Comparison of ENCODE assay signal across 7 cellular contexts in genomic region chr19:4374451-4375163, GRCh38. TPM values are rescaled to one million over a fixed set of nuclear protein-coding genes. Genes with fewer than 3 reads are reported as not detected.
DNase-seq lines count a peak whose midpoint lies in the region; ATAC-seq, FAIRE-seq and TF ChIP-seq lines count a peak whose summit lies in the region.

No MANE protein-coding gene starts in this region.

- no peak for TF ChIP-seq CTCF in MCF 10A (IDR thresholded peaks at IDR 0.05; ENCODE audit: unreplicated experiment)
- TF ChIP-seq CTCF in HepG2 (CRISPR knock-in tag; IDR thresholded peaks at IDR 0.05) = peak; percentile 41
- TF ChIP-seq CTCF in type B pancreatic cell (conservative IDR thresholded peaks at IDR 0.05) = no peak

- no peaks in the 10 kb centered on the region for H3K27me3 ChIP-seq in HUES6 (ENCODE audit: control insufficient read depth, insufficient read depth, low read length)
- no peaks in the 10 kb centered on the region for H3K27me3 ChIP-seq in HepG2 (ENCODE audit: control insufficient read depth in 1 of 2, insufficient read depth in 2 of 2, low read length in 2 of 2)

- H3K4me2 ChIP-seq in HepG2 (ENCODE audit: low read depth, low read length) = peak overlapping the region; percentile 64

- POLR2A ChIA-PET in MCF 10A (lab: Yijun Ruan, JAX) = interaction anchor here (0.6 to 7.9 kb wide), 15 partner anchors 14 to 1315 kb away, joined by 3 to 93 read pairs (median 4); partner anchors contain the start of genes CHAF1A, EEF2, HDGFL2 and MPND
- POLR2A ChIA-PET in HepG2 (lab: Yijun Ruan, JAX) = interaction anchor here (0.9 to 4.8 kb wide), 15 partner anchors 11 to 128 kb away, joined by 3 to 64 read pairs (median 8); partner anchors contain the start of genes CHAF1A, HDGFL2, MPND and YJU2

- BruUV-seq in MCF 10A (replicated peaks; lab: Mats Ljungman, UMichigan) (no TSS peak), HepG2 (replicated peaks; lab: Mats Ljungman, UMichigan) (TSS peak; percentile 66)

- WGBS in HepG2 (ENCODE audit: low lambda C conversion rate) = no CpG with 5 or more reads among the region's 27 CpGs

- H3K9ac ChIP-seq in HUES6 (ENCODE audit: low read length) = peak overlapping the region; percentile 75
- H3K9ac ChIP-seq in HepG2 (ENCODE audit: insufficient read depth, low read depth, low read length) = peak overlapping the region; percentile 74

- intact Hi-C loops in MCF 10A (cut with micrococcal nuclease) = loop anchor here (1.0 kb wide), 1 partner anchor 25 kb away; no protein-coding TSS in a partner anchor
- intact Hi-C loops in HepG2 (cut with micrococcal nuclease; ENCODE audit: unreplicated experiment) = no loop called here

- H3K4me3 ChIP-seq in HUES6 (ENCODE audit: low read depth, low read length) (no peak overlapping the region), HepG2 (replicated peaks in 1 of 3; ENCODE audit: insufficient read depth in 1 of 3, low read depth in 2 of 3, low read length in 3 of 3) (peak overlapping the region in 1 of 3 experiments; percentile 53; a peak in 2 of 6 replicates)

- H3K9me3 ChIP-seq in HUES6 (ENCODE audit: control insufficient read depth, insufficient read depth, low read depth, low read length) = no peaks in the 10 kb centered on the region
- H3K9me3 ChIP-seq in HepG2 (ENCODE audit: low read length) = no peaks in the 10 kb centered on the region

- peaks cover 48% of the 10 kb centered on the region for H3K4me1 ChIP-seq in HUES6 (ENCODE audit: control insufficient read depth, insufficient read depth, low read length)
- peaks cover 42% of the 10 kb centered on the region for H3K4me1 ChIP-seq in HepG2 (ENCODE audit: insufficient read depth, low read length)

- peaks cover 36% of the 10 kb centered on the region for H3K36me3 Mint-ChIP-seq in MCF 10A (ENCODE audit: insufficient read depth, unreplicated experiment)
- H3K36me3 Mint-ChIP-seq in type B pancreatic cell = peaks cover 3% of the 10 kb centered on the region

- CTCF ChIA-PET in MCF 10A (lab: Yijun Ruan, JAX) = interaction anchor here (0.6 to 3.6 kb wide), 8 partner anchors 11 to 633 kb away, joined by 3 to 16 read pairs (median 5); partner anchors contain the start of gene SH3GL1
- CTCF ChIA-PET in HepG2 (lab: Yijun Ruan, JAX; ENCODE audit: low intra/inter-chr PET ratio, low total read pairs) = interaction anchor here (3.1 kb wide), 1 partner anchor 26 kb away, joined by 27 read pairs; the partner anchor contains the start of genes CHAF1A and SH3GL1

- peak overlapping the region; percentile 66 for H3K4me3 Mint-ChIP-seq in MCF 10A (ENCODE audit: unreplicated experiment)
- H3K4me3 Mint-ChIP-seq in type B pancreatic cell = no peak overlapping the region

- peak overlapping the region; percentile 83 for H3K27ac Mint-ChIP-seq in MCF 10A (ENCODE audit: low read depth, unreplicated experiment)
- H3K27ac Mint-ChIP-seq in type B pancreatic cell = peak overlapping the region; percentile 95

- no peaks in the 10 kb centered on the region; the same call in 1 of the 2 replicates for H3K36me3 ChIP-seq in HUES6 (ENCODE audit: control insufficient read depth, insufficient read depth, low read length)
- H3K36me3 ChIP-seq in HepG2 (replicated peaks in 1 of 2; ENCODE audit: control insufficient read depth in 1 of 2, insufficient read depth in 2 of 2, low read length in 2 of 2) = peaks cover 7 to 25% of the 10 kb centered on the region in 2 experiments; a peak in 4 of 5 replicates

- H4K20me1 ChIP-seq in HepG2 (ENCODE audit: insufficient read depth, low read length) = peaks cover 2% of the 10 kb centered on the region; the same call in 1 of the 2 replicates

- peaks cover 69% of the 10 kb centered on the region for H3K79me2 ChIP-seq in HepG2 (ENCODE audit: insufficient read depth, low read length)

- H3K27ac ChIP-seq in HUES6 (ENCODE audit: low read depth, low read length) (peak overlapping the region; percentile 90), HepG2 (ENCODE audit: extremely low read length, insufficient read depth, low read length) (peak overlapping the region; percentile 84)

- in situ Hi-C loops in HepG2 (cut with HindIII; ENCODE audit: extremely low pct_ligation_motif_present, low pct_unique_long_range_greater_than_20kb) = no loop called here

- H3K27me3 Mint-ChIP-seq in MCF 10A (ENCODE audit: insufficient read depth, unreplicated experiment) (no peaks in the 10 kb centered on the region), type B pancreatic cell (no peaks in the 10 kb centered on the region)

- H3K4me1 Mint-ChIP-seq in MCF 10A (ENCODE audit: insufficient read depth, unreplicated experiment) (peaks cover 48% of the 10 kb centered on the region), type B pancreatic cell (ENCODE audit: unreplicated experiment) (peaks cover 29% of the 10 kb centered on the region)

- TF ChIP-seq EP300 in HepG2 (IDR thresholded peaks at IDR 0.05; ENCODE audit: low read depth in 2 of 2, low read length in 2 of 2) (peak; percentile 69 to 82; a peak in 3 of 4 replicates), HepG2 (CRISPR knock-in tag; IDR thresholded peaks at IDR 0.05; ENCODE audit: borderline replicate concordance) (peak; percentile 91)

- no peak overlapping the region for H2AFZ ChIP-seq in HepG2 (ENCODE audit: low read length)

- FAIRE-seq in HepG2 (lab: Jason Lieb, UNC) = no peak

- TF ChIP-seq POLR2A in HepG2 (IDR thresholded peaks at IDR 0.05; ENCODE audit: insufficient read depth in 1 of 2, low read depth in 2 of 2, low read length in 2 of 2) = peak; percentile 12 to 48; a peak in 2 of 4 replicates

- peak; percentile 71 for TF ChIP-seq RAD21 in HepG2 (CRISPR knock-in tag; IDR thresholded peaks at IDR 0.05)

- DNase-seq in MCF 10A (ENCODE audit: unreplicated experiment) = peak; percentile 96
- DNase-seq in HepG2 (ENCODE audit: low spot score) = peak; percentile 79
- DNase-seq in type B pancreatic cell (ENCODE audit: extremely low spot score, unreplicated experiment) = no peak
- DNase-seq in middle frontal gyrus (ENCODE audit: extremely low spot score, low spot score) = no peak
- no peak for DNase-seq in DMS 273 (lab: John Stamatoyannopoulos, UW; ENCODE audit: unreplicated experiment)

- no peaks in the 10 kb centered on the region for H3K9me3 Mint-ChIP-seq in MCF 10A (ENCODE audit: unreplicated experiment)
- no peaks in the 10 kb centered on the region for H3K9me3 Mint-ChIP-seq in type B pancreatic cell

- ATAC-seq in HepG2 (peak; percentile 81), HG03025 (IDR thresholded peaks at IDR 0.05; ENCODE audit: low FRiP score, unreplicated experiment) (no peak)

RNA-seq across cellular contexts. Expression of gene SH3GL1, which starts 25.7 kb away (rescaled TPM):
- 94.4 and 106 TPM in 2 replicates for total RNA-seq in MCF 10A (2022)
- 26.7 and 33.0 TPM in 2 replicates for total RNA-seq in HepG2 (2016; rRNA removed; fragmentation: Illumina TruSeq; extraction: Trizol)
- total RNA-seq in HepG2 (2016; cell fraction: cytosol; rRNA removed; fragmentation: Illumina TruSeq; extraction: Trizol; ENCODE audit: low read depth) = 13.7 and 15.7 TPM in 2 replicates
- total RNA-seq in HepG2 (2016; cell fraction: insoluble cytoplasmic fraction; rRNA removed; fragmentation: Illumina TruSeq; extraction: Trizol) = 24.6 and 34.8 TPM in 2 replicates
- total RNA-seq in HepG2 (2016; cell fraction: membrane; rRNA removed; fragmentation: Illumina TruSeq; extraction: Trizol) = 29.5 and 35.2 TPM in 2 replicates
- 16.4 and 18.3 TPM in 2 replicates for total RNA-seq in HepG2 (2016; cell fraction: nucleus; rRNA removed; fragmentation: Illumina TruSeq; extraction: Trizol)
- polyA plus RNA-seq in HepG2 (2011; rRNA removed) = 45.1 and 52.3 TPM in 2 replicates
- 35.9 and 53.9 TPM in 2 replicates for polyA plus RNA-seq in HepG2 (2011; cell fraction: cytosol; rRNA removed)
- polyA plus RNA-seq in HepG2 (2011; cell fraction: nucleus; rRNA removed) = 63.6 and 70.8 TPM in 2 replicates
- 50.6 and 52.1 TPM in 2 replicates for polyA plus RNA-seq in HepG2 (2012)
- polyA plus RNA-seq in HepG2 (2016; cell fraction: cytosol; fragmentation: Illumina TruSeq; extraction: Trizol; ENCODE audit: low read depth) = 29.2 and 32.7 TPM in 2 replicates
- 56.5 and 70.3 TPM in 2 replicates for polyA plus RNA-seq in HepG2 (2016; cell fraction: insoluble cytoplasmic fraction; fragmentation: Illumina TruSeq; extraction: Trizol; ENCODE audit: low read depth)
- 57.9 and 61.3 TPM in 2 replicates for polyA plus RNA-seq in HepG2 (2016; cell fraction: membrane; fragmentation: Illumina TruSeq; extraction: Trizol; ENCODE audit: low read depth)
- 52.2 and 56.7 TPM in 2 replicates for polyA plus RNA-seq in HepG2 (2016; cell fraction: nucleus; fragmentation: Illumina TruSeq; extraction: Trizol; ENCODE audit: insufficient read depth, low read depth)
- 39.3 and 69.8 TPM in 2 replicates for polyA minus RNA-seq in HepG2 (2011; rRNA and poly(A)+ RNA removed; ENCODE audit: low replicate concordance)
- 30.6 and 31.5 TPM in 2 replicates for polyA minus RNA-seq in HepG2 (2011; cell fraction: cytosol; rRNA and poly(A)+ RNA removed)
- 19.3 and 22.8 TPM in 2 replicates for polyA minus RNA-seq in HepG2 (2011; cell fraction: nucleus; rRNA and poly(A)+ RNA removed)
- 74.4 and 87.2 TPM in 2 replicates for total RNA-seq in type B pancreatic cell (ENCODE audit: low replicate concordance)

RNA-seq across cellular contexts. Expression of gene CHAF1A, which starts 27.8 kb away (rescaled TPM):
- 15.3 and 16.7 TPM in 2 replicates for total RNA-seq in MCF 10A (2022)
- total RNA-seq in HepG2 (2016; rRNA removed; fragmentation: Illumina TruSeq; extraction: Trizol) = 27.3 and 34.8 TPM in 2 replicates
- total RNA-seq in HepG2 (2016; cell fraction: cytosol; rRNA removed; fragmentation: Illumina TruSeq; extraction: Trizol; ENCODE audit: low read depth) = 18.8 and 20.2 TPM in 2 replicates
- 19.1 and 34.6 TPM in 2 replicates for total RNA-seq in HepG2 (2016; cell fraction: insoluble cytoplasmic fraction; rRNA removed; fragmentation: Illumina TruSeq; extraction: Trizol)
- total RNA-seq in HepG2 (2016; cell fraction: membrane; rRNA removed; fragmentation: Illumina TruSeq; extraction: Trizol) = 20.4 and 23.9 TPM in 2 replicates
- 25.6 and 26.6 TPM in 2 replicates for total RNA-seq in HepG2 (2016; cell fraction: nucleus; rRNA removed; fragmentation: Illumina TruSeq; extraction: Trizol)
- 11.0 and 13.1 TPM in 2 replicates for polyA plus RNA-seq in HepG2 (2011; rRNA removed)
- polyA plus RNA-seq in HepG2 (2011; cell fraction: cytosol; rRNA removed) = 5.7 and 16.6 TPM in 2 replicates
- 41.7 and 67.3 TPM in 2 replicates for polyA plus RNA-seq in HepG2 (2011; cell fraction: nucleus; rRNA removed)
- polyA plus RNA-seq in HepG2 (2012) = 6.8 and 11.8 TPM in 2 replicates
- 4.9 and 5.2 TPM in 2 replicates for polyA plus RNA-seq in HepG2 (2016; cell fraction: cytosol; fragmentation: Illumina TruSeq; extraction: Trizol; ENCODE audit: low read depth)
- 23.0 and 29.8 TPM in 2 replicates for polyA plus RNA-seq in HepG2 (2016; cell fraction: insoluble cytoplasmic fraction; fragmentation: Illumina TruSeq; extraction: Trizol; ENCODE audit: low read depth)
- polyA plus RNA-seq in HepG2 (2016; cell fraction: membrane; fragmentation: Illumina TruSeq; extraction: Trizol; ENCODE audit: low read depth) = 9.0 and 10.1 TPM in 2 replicates
- polyA plus RNA-seq in HepG2 (2016; cell fraction: nucleus; fragmentation: Illumina TruSeq; extraction: Trizol; ENCODE audit: insufficient read depth, low read depth) = 57.2 and 60.7 TPM in 2 replicates
- polyA minus RNA-seq in HepG2 (2011; rRNA and poly(A)+ RNA removed; ENCODE audit: low replicate concordance) = 26.8 and 48.0 TPM in 2 replicates
- polyA minus RNA-seq in HepG2 (2011; cell fraction: cytosol; rRNA and poly(A)+ RNA removed) = 7.6 and 9.2 TPM in 2 replicates
- 13.2 and 17.5 TPM in 2 replicates for polyA minus RNA-seq in HepG2 (2011; cell fraction: nucleus; rRNA and poly(A)+ RNA removed)
- 25.7 and 46.3 TPM in 2 replicates for total RNA-seq in type B pancreatic cell (ENCODE audit: low replicate concordance)

RNA-seq across cellular contexts. Expression of gene MPND, which starts 31.2 kb away (rescaled TPM):
- total RNA-seq in MCF 10A (2022) = 2.4 and 7.2 TPM in 2 replicates
- total RNA-seq in HepG2 (2016; rRNA removed; fragmentation: Illumina TruSeq; extraction: Trizol) = 12.9 and 15.8 TPM in 2 replicates
- total RNA-seq in HepG2 (2016; cell fraction: cytosol; rRNA removed; fragmentation: Illumina TruSeq; extraction: Trizol; ENCODE audit: low read depth) = 16.5 and 20.0 TPM in 2 replicates
- 13.8 and 14.3 TPM in 2 replicates for total RNA-seq in HepG2 (2016; cell fraction: insoluble cytoplasmic fraction; rRNA removed; fragmentation: Illumina TruSeq; extraction: Trizol)
- 26.2 and 26.3 TPM in 2 replicates for total RNA-seq in HepG2 (2016; cell fraction: membrane; rRNA removed; fragmentation: Illumina TruSeq; extraction: Trizol)
- 9.0 and 14.0 TPM in 2 replicates for total RNA-seq in HepG2 (2016; cell fraction: nucleus; rRNA removed; fragmentation: Illumina TruSeq; extraction: Trizol)
- polyA plus RNA-seq in HepG2 (2011; rRNA removed) = 10.8 and 12.5 TPM in 2 replicates
- 9.6 and 14.7 TPM in 2 replicates for polyA plus RNA-seq in HepG2 (2011; cell fraction: cytosol; rRNA removed)
- polyA plus RNA-seq in HepG2 (2011; cell fraction: nucleus; rRNA removed) = 11.4 TPM in 2 replicates
- 9.9 and 11.7 TPM in 2 replicates for polyA plus RNA-seq in HepG2 (2012)
- 26.1 and 31.1 TPM in 2 replicates for polyA plus RNA-seq in HepG2 (2016; cell fraction: cytosol; fragmentation: Illumina TruSeq; extraction: Trizol; ENCODE audit: low read depth)
- 16.6 and 21.7 TPM in 2 replicates for polyA plus RNA-seq in HepG2 (2016; cell fraction: insoluble cytoplasmic fraction; fragmentation: Illumina TruSeq; extraction: Trizol; ENCODE audit: low read depth)
- polyA plus RNA-seq in HepG2 (2016; cell fraction: membrane; fragmentation: Illumina TruSeq; extraction: Trizol; ENCODE audit: low read depth) = 33.3 and 33.5 TPM in 2 replicates
- 16.7 and 20.2 TPM in 2 replicates for polyA plus RNA-seq in HepG2 (2016; cell fraction: nucleus; fragmentation: Illumina TruSeq; extraction: Trizol; ENCODE audit: insufficient read depth, low read depth)
- 6.7 and 17.0 TPM in 2 replicates for polyA minus RNA-seq in HepG2 (2011; rRNA and poly(A)+ RNA removed; ENCODE audit: low replicate concordance)
- polyA minus RNA-seq in HepG2 (2011; cell fraction: cytosol; rRNA and poly(A)+ RNA removed) = 7.6 and 9.1 TPM in 2 replicates
- 6.7 and 7.2 TPM in 2 replicates for polyA minus RNA-seq in HepG2 (2011; cell fraction: nucleus; rRNA and poly(A)+ RNA removed)
- total RNA-seq in type B pancreatic cell (ENCODE audit: low replicate concordance) = 43.5 and 43.6 TPM in 2 replicates

RNA-seq across cellular contexts. Expression of gene STAP2, which starts 36.0 kb away (rescaled TPM):
- total RNA-seq in MCF 10A (2022) = 14.8 and 20.3 TPM in 2 replicates
- total RNA-seq in HepG2 (2016; rRNA removed; fragmentation: Illumina TruSeq; extraction: Trizol) = 39.0 and 43.1 TPM in 2 replicates
- 9.7 and 11.5 TPM in 2 replicates for total RNA-seq in HepG2 (2016; cell fraction: cytosol; rRNA removed; fragmentation: Illumina TruSeq; extraction: Trizol; ENCODE audit: low read depth)
- total RNA-seq in HepG2 (2016; cell fraction: insoluble cytoplasmic fraction; rRNA removed; fragmentation: Illumina TruSeq; extraction: Trizol) = 42.4 and 43.7 TPM in 2 replicates
- total RNA-seq in HepG2 (2016; cell fraction: membrane; rRNA removed; fragmentation: Illumina TruSeq; extraction: Trizol) = 14.0 and 15.6 TPM in 2 replicates
- total RNA-seq in HepG2 (2016; cell fraction: nucleus; rRNA removed; fragmentation: Illumina TruSeq; extraction: Trizol) = 14.8 and 19.2 TPM in 2 replicates
- 43.7 and 56.0 TPM in 2 replicates for polyA plus RNA-seq in HepG2 (2011; rRNA removed)
- 51.4 and 52.1 TPM in 2 replicates for polyA plus RNA-seq in HepG2 (2011; cell fraction: cytosol; rRNA removed)
- 86.7 and 88.3 TPM in 2 replicates for polyA plus RNA-seq in HepG2 (2011; cell fraction: nucleus; rRNA removed)
- 23.6 and 28.4 TPM in 2 replicates for polyA plus RNA-seq in HepG2 (2012)
- 9.7 and 10.2 TPM in 2 replicates for polyA plus RNA-seq in HepG2 (2016; cell fraction: cytosol; fragmentation: Illumina TruSeq; extraction: Trizol; ENCODE audit: low read depth)
- polyA plus RNA-seq in HepG2 (2016; cell fraction: insoluble cytoplasmic fraction; fragmentation: Illumina TruSeq; extraction: Trizol; ENCODE audit: low read depth) = 40.0 and 44.1 TPM in 2 replicates
- 14.2 and 14.5 TPM in 2 replicates for polyA plus RNA-seq in HepG2 (2016; cell fraction: membrane; fragmentation: Illumina TruSeq; extraction: Trizol; ENCODE audit: low read depth)
- 43.0 and 48.7 TPM in 2 replicates for polyA plus RNA-seq in HepG2 (2016; cell fraction: nucleus; fragmentation: Illumina TruSeq; extraction: Trizol; ENCODE audit: insufficient read depth, low read depth)
- 0.07 and 31.4 TPM in 2 replicates for polyA minus RNA-seq in HepG2 (2011; rRNA and poly(A)+ RNA removed; ENCODE audit: low replicate concordance)
- polyA minus RNA-seq in HepG2 (2011; cell fraction: cytosol; rRNA and poly(A)+ RNA removed) = 15.3 and 25.5 TPM in 2 replicates
- 6.3 and 10.3 TPM in 2 replicates for polyA minus RNA-seq in HepG2 (2011; cell fraction: nucleus; rRNA and poly(A)+ RNA removed)
- total RNA-seq in type B pancreatic cell (ENCODE audit: low replicate concordance) = 42.5 and 96.9 TPM in 2 replicates

Comparison
In these comparisons a context has a peak if more than half of its experiments do, and no peak if none do; other contexts are left out.
1. DNase-seq: peak in MCF 10A (single experiment) and HepG2 (single experiment); none in type B pancreatic cell (single experiment), middle frontal gyrus (single experiment) and DMS 273 (single experiment).